ENCODE assay signal across 15 cellular contexts in genomic region chr1:70441392-70442035, GRCh38.
"Had no signal": no experiment of that assay in that cellular context is flagged by ENCODE, and none has a peak within 500 bp of the region (broad histone marks: within the 10 kb centered on the region; RNA-seq: fewer than 3 reads in every experiment).

No MANE protein-coding gene starts in this region.

- ATAC-seq: activated CD4-positive, alpha-beta T cell treated with anti-CD3 and anti-CD28 coated beads for 36 hours; foreskin keratinocyte; T-helper 17 cell had no signal

- H3K27ac ChIP-seq: epithelial cell of prostate, foreskin keratinocyte, suprapubic skin, vagina, WERI-Rb-1 had no signal

- H3K4me1 ChIP-seq: foreskin keratinocyte, vagina had no signal

- DNase-seq: activated CD4-positive, alpha-beta memory T cell treated with anti-CD3 and anti-CD28 coated beads for 36 hours; activated CD4-positive, alpha-beta T cell treated with anti-CD3 and anti-CD28 coated beads for 36 hours; activated T-cell treated with anti-CD3 and anti-CD28 coated beads for 4 hours; effector memory CD4-positive, alpha-beta T cell; foreskin keratinocyte; kidney; occipital lobe; posterior cingulate gyrus; retina; stimulated activated CD4-positive, alpha-beta T cell treated with anti-CD3 and anti-CD28 coated beads, Interleukin-2, amount 100 ng/mL, for 24 hours; T-helper 17 cell; WERI-Rb-1 had no signal

- H3K27me3 ChIP-seq: foreskin keratinocyte, suprapubic skin, vagina had no signal

- H3K9me3 ChIP-seq: suprapubic skin, vagina had no signal

- H3K4me3 ChIP-seq: suprapubic skin, vagina had no signal
